In genomic region chr9:127927457-127928231, GRCh38 we compare ENCODE assay signal across 9 cellular contexts. TPM values are rescaled to one million over a fixed set of nuclear protein-coding genes. Genes with fewer than 3 reads are reported as not detected.
DNase-seq lines count a peak whose midpoint lies in the region; ATAC-seq, FAIRE-seq and TF ChIP-seq lines count a peak whose summit lies in the region.
"Had no signal": no experiment of that assay in that cellular context is flagged by ENCODE, and none has a peak within 500 bp of the region (broad histone marks: within the 10 kb centered on the region; RNA-seq: fewer than 3 reads in every experiment).

No MANE protein-coding gene starts in this region.

- 10% methylated on average over 2 of the region's 48 CpGs; no CpG with 5 or more reads in 1 of the 2 donors for WGBS in gastroesophageal sphincter (ENCODE audit: low coverage in 1 of 2), 2 donors

- DNase-seq in CD4-positive, CD25-positive, alpha-beta regulatory T cell: peak; percentile 56 to 79 (median 70)
- DNase-seq in NCI-H748 (lab: John Stamatoyannopoulos, UW; ENCODE audit: unreplicated experiment) (peak; percentile 88), kidney (peak; percentile 89), GM12891 (ENCODE audit: insufficient read length, low spot score) (no peak)
- DNase-seq in activated naive CD4-positive, alpha-beta T cell (lab: John Stamatoyannopoulos, UW): peak; percentile 27 to 82 (median 64)
- DNase-seq in stimulated activated CD8-positive, alpha-beta memory T cell treated with anti-CD3 and anti-CD28 coated beads, Interleukin-4, amount 100 ng/mL, for 1 hour (ENCODE audit: low read depth in 2 of 2, low spot score in 1 of 2): peak; percentile 56 to 63

- H3K27me3 ChIP-seq in CD4-positive, CD25-positive, alpha-beta regulatory T cell (ENCODE audit: control insufficient read depth, insufficient read depth, low read length): peaks cover 4% of the 10 kb centered on the region
- peaks cover 71% of the 10 kb centered on the region for H3K27me3 ChIP-seq in gastroesophageal sphincter

- TF ChIP-seq CTCF in kidney (IDR thresholded peaks at IDR 0.05; ENCODE audit: borderline replicate concordance, extremely low read depth, insufficient read depth): no peak
- TF ChIP-seq CTCF in gastroesophageal sphincter (IDR thresholded peaks at IDR 0.05): no peak

- no peaks in the 10 kb centered on the region for H3K36me3 ChIP-seq in CD4-positive, CD25-positive, alpha-beta regulatory T cell (ENCODE audit: control insufficient read depth, insufficient read depth, low read length)
- no peaks in the 10 kb centered on the region for H3K36me3 ChIP-seq in kidney (ENCODE audit: control insufficient read depth in 1 of 2, insufficient read depth in 2 of 2, low read length in 2 of 2)
- H3K36me3 ChIP-seq in gastroesophageal sphincter: no peaks in the 10 kb centered on the region

- no peaks in the 10 kb centered on the region for H3K36me3 Mint-ChIP-seq in CD4-positive, CD25-positive, alpha-beta regulatory T cell

- TF ChIP-seq EP300 in gastroesophageal sphincter (IDR thresholded peaks at IDR 0.05): no peak

- peaks cover 39% of the 10 kb centered on the region for H3K4me1 ChIP-seq in CD4-positive, CD25-positive, alpha-beta regulatory T cell (ENCODE audit: control insufficient read depth, insufficient read depth, low read length, poor library complexity, severe bottlenecking)
- H3K4me1 ChIP-seq in kidney (ENCODE audit: control insufficient read depth in 1 of 2, insufficient read depth in 1 of 2, low read depth in 1 of 2, low read length in 2 of 2) (peaks cover 0 to 24% of the 10 kb centered on the region in 2 donors), gastroesophageal sphincter (peaks cover 0 to 43% (median 26%) of the 10 kb centered on the region in 3 donors)

- peak; percentile 35 to 53 for ATAC-seq in CD4-positive, CD25-positive, alpha-beta regulatory T cell (ENCODE audit: low read depth in 2 of 2)
- ATAC-seq in HG03342 (IDR thresholded peaks at IDR 0.05; ENCODE audit: unreplicated experiment) (no peak), gastroesophageal sphincter (no peak)

- no peak overlapping the region for H3K4me3 ChIP-seq in CD4-positive, CD25-positive, alpha-beta regulatory T cell (ENCODE audit: low read depth, low read length)
- H3K4me3 ChIP-seq in kidney (ENCODE audit: low read length in 2 of 2): no peak overlapping the region
- H3K4me3 ChIP-seq in gastroesophageal sphincter: peak overlapping the region in 1 of 2 donors; percentile 27

- intact Hi-C loops in kidney (cut with DNase I): no loop called here

- TF ChIP-seq POLR2A in GM12891 (IDR thresholded peaks at IDR 0.05; ENCODE audit: low read depth, low read length) (no peak), gastroesophageal sphincter (IDR thresholded peaks at IDR 0.05) (no peak)

- no peak overlapping the region for H3K27ac Mint-ChIP-seq in CD4-positive, CD25-positive, alpha-beta regulatory T cell

- FAIRE-seq in kidney (lab: Jason Lieb, UNC) (no peak), GM12891 (lab: Jason Lieb, UNC) (no peak)
- FAIRE-seq: colon had no signal

- peaks cover 32% of the 10 kb centered on the region for H3K27me3 Mint-ChIP-seq in CD4-positive, CD25-positive, alpha-beta regulatory T cell

- H3K9me3 Mint-ChIP-seq in CD4-positive, CD25-positive, alpha-beta regulatory T cell: peaks cover 0 to 3% (median 0%) of the 10 kb centered on the region in 7 donors

- no peak overlapping the region for H3K9ac ChIP-seq in kidney (ENCODE audit: low read length in 2 of 2)

- H3K4me1 Mint-ChIP-seq in CD4-positive, CD25-positive, alpha-beta regulatory T cell: peaks cover 0 to 34% (median 19%) of the 10 kb centered on the region in 4 donors

- H3K4me3 Mint-ChIP-seq in CD4-positive, CD25-positive, alpha-beta regulatory T cell: peak overlapping the region in 3 of 4 donors; percentile 58 to 88 (median 76)

- H3K9me3 ChIP-seq in CD4-positive, CD25-positive, alpha-beta regulatory T cell (ENCODE audit: control insufficient read depth in 2 of 2, low read length in 2 of 2): no peaks in the 10 kb centered on the region
- H3K9me3 ChIP-seq in kidney (ENCODE audit: control insufficient read depth in 1 of 2, low read length in 2 of 2) (no peaks in the 10 kb centered on the region), gastroesophageal sphincter (no peaks in the 10 kb centered on the region)

- H3K27ac ChIP-seq in CD4-positive, CD25-positive, alpha-beta regulatory T cell (ENCODE audit: insufficient read depth, low read length, poor library complexity, severe bottlenecking): no peak overlapping the region
- H3K27ac ChIP-seq in kidney (ENCODE audit: low read depth in 2 of 2, low read length in 2 of 2) (no peak overlapping the region), gastroesophageal sphincter (no peak overlapping the region)

TF ChIP-seq in GM12891, 5 proteins besides CTCF, POLR2A, EP300 and RAD21:
- TF ChIP-seq POLR2AphosphoS5 (IDR thresholded peaks at IDR 0.05; ENCODE audit: low read depth, low read length) (no peak), TAF1 (IDR thresholded peaks at IDR 0.05; ENCODE audit: low read depth, low read length) (no peak), PAX5 (IDR thresholded peaks at IDR 0.05; ENCODE audit: insufficient read depth, low read length, severe bottlenecking) (no peak), POU2F2 (IDR thresholded peaks at IDR 0.05; ENCODE audit: low read depth, low read length) (no peak), SPI1 (IDR thresholded peaks at IDR 0.05; ENCODE audit: low read depth, low read length) (no peak)

RNA-seq across cellular contexts. Expression of gene PIP5KL1, which starts 2.9 kb away (rescaled TPM):
- total RNA-seq in CD4-positive, CD25-positive, alpha-beta regulatory T cell: 3.3 TPM
- polyA plus RNA-seq in CD4-positive, CD25-positive, alpha-beta regulatory T cell: 1 to 10 TPM in 1 of 4 donors, under 1 TPM in 2, not detected in 1; 0.22 to 1.1 (median 0.81) TPM
- total RNA-seq in kidney: 3.0 TPM
- polyA plus RNA-seq in kidney (ENCODE audit: insufficient read depth, low read depth, low replicate concordance): 4.3 TPM
- 0.42 TPM for polyA plus RNA-seq in GM12891 (2012; ENCODE audit: low read depth, missing spikeins)
- total RNA-seq in gastroesophageal sphincter: 1 to 10 TPM in 2 of 4 donors, under 1 TPM in 1, not detected in 1; 0.66 to 3.4 (median 3.1) TPM

RNA-seq across cellular contexts. Expression of gene DPM2, which starts 10.0 kb away (rescaled TPM):
- 35.7 TPM for total RNA-seq in CD4-positive, CD25-positive, alpha-beta regulatory T cell
- 10 to 100 TPM; 27.5 to 30.6 (median 29.7) TPM for polyA plus RNA-seq in CD4-positive, CD25-positive, alpha-beta regulatory T cell
- total RNA-seq in kidney (42.8 TPM), gastroesophageal sphincter (10 to 100 TPM in 2 of 4 donors, 1 to 10 TPM in 2; 8.9 to 15.0 (median 11.2) TPM)
- 70.0 TPM for polyA plus RNA-seq in kidney (ENCODE audit: insufficient read depth, low read depth, low replicate concordance)
- polyA plus RNA-seq in GM12891 (2012; ENCODE audit: low read depth, missing spikeins): 28.2 TPM

RNA-seq across cellular contexts. Expression of gene ST6GALNAC4, which starts 10.8 kb away (rescaled TPM):
- 31.6 TPM for total RNA-seq in CD4-positive, CD25-positive, alpha-beta regulatory T cell
- polyA plus RNA-seq in CD4-positive, CD25-positive, alpha-beta regulatory T cell: 10 to 100 TPM; 23.1 to 23.8 (median 23.7) TPM
- total RNA-seq in kidney: 31.4 TPM
- polyA plus RNA-seq in kidney (ENCODE audit: insufficient read depth, low read depth, low replicate concordance): 31.6 TPM
- polyA plus RNA-seq in GM12891 (2012; ENCODE audit: low read depth, missing spikeins): 27.0 TPM
- 10 to 100 TPM; 25.2 to 49.7 (median 31.7) TPM for total RNA-seq in gastroesophageal sphincter

RNA-seq across cellular contexts. Expression of gene ST6GALNAC6, which starts 28.2 kb away (rescaled TPM):
- total RNA-seq in CD4-positive, CD25-positive, alpha-beta regulatory T cell: 136 TPM
- 10 to 100 TPM; 43.7 to 50.5 (median 47.9) TPM for polyA plus RNA-seq in CD4-positive, CD25-positive, alpha-beta regulatory T cell
- total RNA-seq in kidney: 74.6 TPM
- 75.0 TPM for polyA plus RNA-seq in kidney (ENCODE audit: insufficient read depth, low read depth, low replicate concordance)
- 23.2 TPM for polyA plus RNA-seq in GM12891 (2012; ENCODE audit: low read depth, missing spikeins)
- total RNA-seq in gastroesophageal sphincter: 100 to 1,000 TPM; 112 to 146 (median 132) TPM

RNA-seq across cellular contexts. Expression of gene AK1, which starts 50.2 kb away (rescaled TPM):
- 84.7 TPM for total RNA-seq in CD4-positive, CD25-positive, alpha-beta regulatory T cell
- under 1 TPM; 0.08 to 0.42 (median 0.25) TPM for polyA plus RNA-seq in CD4-positive, CD25-positive, alpha-beta regulatory T cell
- total RNA-seq in kidney (77.9 TPM), gastroesophageal sphincter (10 to 100 TPM; 46.7 to 73.9 (median 49.7) TPM)
- polyA plus RNA-seq in kidney (ENCODE audit: insufficient read depth, low read depth, low replicate concordance): 185 TPM
- 7.0 TPM for polyA plus RNA-seq in GM12891 (2012; ENCODE audit: low read depth, missing spikeins)

Comparison
In these comparisons a context has a peak if more than half of its experiments do, and no peak if none do; other contexts are left out.
1. ATAC-seq: peak in CD4-positive, CD25-positive, alpha-beta regulatory T cell (2 of 2); none in HG03342 (single experiment) and gastroesophageal sphincter (single experiment).